24 cellular contexts compared by ENCODE assay signal in genomic region chr14:94058674-94059138, GRCh38. TPM values are rescaled to one million over a fixed set of nuclear protein-coding genes. Genes with fewer than 3 reads are reported as not detected.
A peak's percentile ranks its signal among the peaks of the same experiment; 100 is the strongest.
DNase-seq lines count a peak whose midpoint lies in the region; ATAC-seq, FAIRE-seq and TF ChIP-seq lines count a peak whose summit lies in the region.
"Had no signal": no experiment of that assay in that cellular context is flagged by ENCODE, and none has a peak within 500 bp of the region (broad histone marks: within the 10 kb centered on the region; RNA-seq: fewer than 3 reads in every experiment).

No MANE protein-coding gene starts in this region.

- POLR2A ChIA-PET in activated CD4-positive, alpha-beta memory T cell treated with anti-CD3 and anti-CD28 coated beads for 36 hours (lab: Charles Lee): interaction anchor here (1.0 kb wide), 1 partner anchor 78 kb away, joined by 3 read pairs; no protein-coding TSS in a partner anchor
- POLR2A ChIA-PET in activated CD4-positive, alpha-beta memory T cell treated with anti-CD3 and anti-CD28 coated beads, Interleukin-2, amount 10 ng/mL, durations not matched to agents 7 days and 5 days (lab: Charles Lee): interaction anchor here (1.6 to 3.5 kb wide), 2 partner anchors 22 to 38 kb away, joined by 3 to 54 read pairs; partner anchors contain the start of genes DDX24 and IFI27L1
- POLR2A ChIA-PET in WTC11 (lab: Charles Lee): no interaction called here

- no peaks in the 10 kb centered on the region for H3K27me3 ChIP-seq in prostate gland (replicated peaks; ENCODE audit: insufficient read depth)
- H3K27me3 ChIP-seq: BLaER1, uterus had no signal

- no peak for TF ChIP-seq POLR2A in prostate gland (IDR thresholded peaks at IDR 0.05)
- no peak for TF ChIP-seq POLR2A in H54 (IDR thresholded peaks at IDR 0.05; ENCODE audit: low read depth, low read length)

- no peak for TF ChIP-seq CTCF in WTC11 (IDR thresholded peaks at IDR 0.05)
- TF ChIP-seq CTCF in prostate gland (IDR thresholded peaks at IDR 0.05): no peak
- no peak for TF ChIP-seq CTCF in GM20000 (IDR thresholded peaks at IDR 0.05; ENCODE audit: extremely low read depth, missing control alignments)

- no peak for DNase-seq in activated CD4-positive, alpha-beta memory T cell treated with anti-CD3 and anti-CD28 coated beads for 36 hours
- no peak for DNase-seq in activated CD4-positive, alpha-beta memory T cell treated with anti-CD3 and anti-CD28 coated beads, Interleukin-2, amount 10 ng/mL, durations not matched to agents 7 days and 5 days
- DNase-seq in WTC11 (ENCODE audit: low spot score) (no peak), left lobe of liver (ENCODE audit: low spot score) (peak; percentile 56), prostate gland (ENCODE audit: low spot score) (peak; percentile 37), H54 (ENCODE audit: insufficient read length, low spot score) (no peak), GM20000 (ENCODE audit: low spot score) (no peak)
- DNase-seq: activated CD8-positive, alpha-beta memory T cell treated with anti-CD3 and anti-CD28 coated beads, Interleukin-2, amount 50 U/mL, for 48 hours; activated naive CD4-positive, alpha-beta T cell treated with anti-CD3 and anti-CD28 coated beads for 36 hours; DMS 273 treated with DMSO at 0.1 percent for 48 hours; glutamatergic neuron; left cardiac atrium; NCI-H1417; NCI-H524 treated with DMSO at 0.1 percent for 48 hours; right cardiac atrium; substantia nigra; T-helper 9 cell; uterus had no signal

- CTCF ChIA-PET in activated CD4-positive, alpha-beta memory T cell treated with anti-CD3 and anti-CD28 coated beads for 36 hours (lab: Charles Lee): interaction anchor here (0.5 to 3.7 kb wide), 5 partner anchors 9 to 288 kb away, joined by 4 to 24 read pairs (median 4); no protein-coding TSS in a partner anchor
- CTCF ChIA-PET in activated CD4-positive, alpha-beta memory T cell treated with anti-CD3 and anti-CD28 coated beads, Interleukin-2, amount 10 ng/mL, durations not matched to agents 7 days and 5 days (lab: Charles Lee): interaction anchor here (0.9 to 3.7 kb wide), 3 partner anchors 21 to 78 kb away, joined by 3 to 16 read pairs (median 5); no protein-coding TSS in a partner anchor
- CTCF ChIA-PET in WTC11 (lab: Charles Lee): interaction anchor here (1.0 kb wide), 1 partner anchor 23 kb away, joined by 3 read pairs; no protein-coding TSS in a partner anchor

- H3K4me1 Mint-ChIP-seq in activated CD4-positive, alpha-beta memory T cell treated with anti-CD3 and anti-CD28 coated beads for 36 hours (ENCODE audit: low read depth): peaks cover 71% of the 10 kb centered on the region
- peaks cover 55% of the 10 kb centered on the region for H3K4me1 Mint-ChIP-seq in activated CD4-positive, alpha-beta memory T cell treated with anti-CD3 and anti-CD28 coated beads, Interleukin-2, amount 10 ng/mL, durations not matched to agents 7 days and 5 days
- H3K4me1 Mint-ChIP-seq in WTC11: peaks cover 11% of the 10 kb centered on the region

- no peak for ATAC-seq in WTC11
- ATAC-seq in left lobe of liver: peak; percentile 82
- ATAC-seq in HG02571 (IDR thresholded peaks at IDR 0.05; ENCODE audit: unreplicated experiment): no peak
- ATAC-seq: A549, left cardiac atrium, right cardiac atrium had no signal

- H3K9me3 ChIP-seq in prostate gland: no peaks in the 10 kb centered on the region
- H3K9me3 ChIP-seq: A549, BLaER1, uterus had no signal

- no peak overlapping the region for H3K4me3 ChIP-seq in prostate gland
- H3K4me3 ChIP-seq: A549, BLaER1, SK-N-MC, uterus had no signal

- FAIRE-seq in H54 (lab: Jason Lieb, UNC): no peak
- FAIRE-seq: A549, astrocyte, G401.6 had no signal

- H3K27ac ChIP-seq in prostate gland: no peak overlapping the region
- H3K27ac ChIP-seq: A549, BLaER1, SK-N-MC, uterus had no signal

- peaks cover 68% of the 10 kb centered on the region for H3K36me3 Mint-ChIP-seq in activated CD4-positive, alpha-beta memory T cell treated with anti-CD3 and anti-CD28 coated beads for 36 hours
- peaks cover 91% of the 10 kb centered on the region for H3K36me3 Mint-ChIP-seq in activated CD4-positive, alpha-beta memory T cell treated with anti-CD3 and anti-CD28 coated beads, Interleukin-2, amount 10 ng/mL, durations not matched to agents 7 days and 5 days (ENCODE audit: low read depth)
- H3K36me3 Mint-ChIP-seq in WTC11: peaks cover 85% of the 10 kb centered on the region

- 62% methylated on average over 5 of the region's 5 CpGs for WGBS in prostate gland

- H3K27me3 Mint-ChIP-seq in activated CD4-positive, alpha-beta memory T cell treated with anti-CD3 and anti-CD28 coated beads for 36 hours: no peaks in the 10 kb centered on the region
- H3K27me3 Mint-ChIP-seq in activated CD4-positive, alpha-beta memory T cell treated with anti-CD3 and anti-CD28 coated beads, Interleukin-2, amount 10 ng/mL, durations not matched to agents 7 days and 5 days: no peaks in the 10 kb centered on the region
- H3K27me3 Mint-ChIP-seq in WTC11 (ENCODE audit: low read depth): no peaks in the 10 kb centered on the region

- no peaks in the 10 kb centered on the region for H3K4me1 ChIP-seq in prostate gland (replicated peaks)
- H3K4me1 ChIP-seq: uterus had no signal

- H3K9me3 Mint-ChIP-seq in activated CD4-positive, alpha-beta memory T cell treated with anti-CD3 and anti-CD28 coated beads for 36 hours: no peaks in the 10 kb centered on the region
- H3K9me3 Mint-ChIP-seq in activated CD4-positive, alpha-beta memory T cell treated with anti-CD3 and anti-CD28 coated beads, Interleukin-2, amount 10 ng/mL, durations not matched to agents 7 days and 5 days: no peaks in the 10 kb centered on the region
- H3K9me3 Mint-ChIP-seq in WTC11: no peaks in the 10 kb centered on the region
- H3K9me3 Mint-ChIP-seq: activated naive CD4-positive, alpha-beta T cell treated with anti-CD3 and anti-CD28 coated beads for 36 hours had no signal

- H3K27ac Mint-ChIP-seq in activated CD4-positive, alpha-beta memory T cell treated with anti-CD3 and anti-CD28 coated beads for 36 hours: peak overlapping the region; percentile 39
- no peak overlapping the region for H3K27ac Mint-ChIP-seq in activated CD4-positive, alpha-beta memory T cell treated with anti-CD3 and anti-CD28 coated beads, Interleukin-2, amount 10 ng/mL, durations not matched to agents 7 days and 5 days
- no peak overlapping the region for H3K27ac Mint-ChIP-seq in WTC11
- H3K27ac Mint-ChIP-seq: activated naive CD4-positive, alpha-beta T cell treated with anti-CD3 and anti-CD28 coated beads for 36 hours had no signal

- peaks cover 0 to 21% of the 10 kb centered on the region in 2 donors for H3K36me3 ChIP-seq in prostate gland
- H3K36me3 ChIP-seq: uterus had no signal

- intact Hi-C loops in activated CD4-positive, alpha-beta memory T cell treated with anti-CD3 and anti-CD28 coated beads for 36 hours (cut with micrococcal nuclease): no loop called here
- intact Hi-C loops in prostate gland (cut with DNase I): no loop called here

- no peak overlapping the region for H3K4me3 Mint-ChIP-seq in activated CD4-positive, alpha-beta memory T cell treated with anti-CD3 and anti-CD28 coated beads for 36 hours
- no peak overlapping the region for H3K4me3 Mint-ChIP-seq in activated CD4-positive, alpha-beta memory T cell treated with anti-CD3 and anti-CD28 coated beads, Interleukin-2, amount 10 ng/mL, durations not matched to agents 7 days and 5 days
- no peak overlapping the region for H3K4me3 Mint-ChIP-seq in WTC11
- H3K4me3 Mint-ChIP-seq: activated naive CD4-positive, alpha-beta T cell treated with anti-CD3 and anti-CD28 coated beads for 36 hours had no signal

TF ChIP-seq in WTC11, 78 proteins besides CTCF, POLR2A, EP300 and RAD21:
- TF ChIP-seq NR1H2 (CRISPR knock-in tag; IDR thresholded peaks at IDR 0.05) (no peak), ZNF121 (CRISPR knock-in tag; IDR thresholded peaks at IDR 0.05) (peak; percentile 44; the same call in 1 of the 2 replicates), JAZF1 (CRISPR knock-in tag; IDR thresholded peaks at IDR 0.05) (no peak)

RNA-seq across cellular contexts. Expression of gene DDX24, which starts 22.3 kb away (rescaled TPM):
- total RNA-seq in activated CD4-positive, alpha-beta memory T cell treated with anti-CD3 and anti-CD28 coated beads for 36 hours: 100 to 1,000 TPM; 241 to 252 TPM
- 100 to 1,000 TPM; 210 to 216 TPM for total RNA-seq in activated CD4-positive, alpha-beta memory T cell treated with anti-CD3 and anti-CD28 coated beads, Interleukin-2, amount 10 ng/mL, durations not matched to agents 7 days and 5 days
- total RNA-seq in WTC11 (2021) (137 to 174 TPM (median 140 TPM) in 3 replicates), left lobe of liver (54.2 TPM), prostate gland (100 to 1,000 TPM; 136 to 393 TPM)

RNA-seq across cellular contexts. Expression of gene IFI27L1, which starts 22.4 kb away (rescaled TPM):
- 10 to 100 TPM; 35.3 to 42.7 TPM for total RNA-seq in activated CD4-positive, alpha-beta memory T cell treated with anti-CD3 and anti-CD28 coated beads for 36 hours
- total RNA-seq in activated CD4-positive, alpha-beta memory T cell treated with anti-CD3 and anti-CD28 coated beads, Interleukin-2, amount 10 ng/mL, durations not matched to agents 7 days and 5 days: 10 to 100 TPM; 49.5 to 51.0 TPM
- total RNA-seq in WTC11 (2021) (27.6 to 34.1 TPM (median 32.3 TPM) in 3 replicates), left lobe of liver (5.9 TPM), prostate gland (100 to 1,000 TPM in 1 of 2 donors, 10 to 100 TPM in 1; 11.1 to 138 TPM)

RNA-seq across cellular contexts. Expression of gene OTUB2, which starts 32.6 kb away (rescaled TPM):
- 1 to 10 TPM; 2.0 to 2.9 TPM for total RNA-seq in activated CD4-positive, alpha-beta memory T cell treated with anti-CD3 and anti-CD28 coated beads for 36 hours
- 1 to 10 TPM; 7.3 to 7.9 TPM for total RNA-seq in activated CD4-positive, alpha-beta memory T cell treated with anti-CD3 and anti-CD28 coated beads, Interleukin-2, amount 10 ng/mL, durations not matched to agents 7 days and 5 days
- total RNA-seq in WTC11 (2021) (3.5 to 4.5 TPM (median 3.9 TPM) in 3 replicates), left lobe of liver (1.1 TPM), prostate gland (1 to 10 TPM; 1.5 to 3.0 TPM)

RNA-seq across cellular contexts. Expression of gene IFI27, which starts 51.8 kb away (rescaled TPM):
- 1 to 10 TPM; 2.3 to 3.1 TPM for total RNA-seq in activated CD4-positive, alpha-beta memory T cell treated with anti-CD3 and anti-CD28 coated beads for 36 hours
- total RNA-seq in activated CD4-positive, alpha-beta memory T cell treated with anti-CD3 and anti-CD28 coated beads, Interleukin-2, amount 10 ng/mL, durations not matched to agents 7 days and 5 days: 100 to 1,000 TPM; 184 to 186 TPM
- total RNA-seq in WTC11 (2021): 1.8 to 3.2 TPM (median 2.4 TPM) in 3 replicates
- 20.4 TPM for total RNA-seq in left lobe of liver
- 100 to 1,000 TPM in 1 of 2 donors, 10 to 100 TPM in 1; 88.4 to 529 TPM for total RNA-seq in prostate gland

Comparison
In these comparisons a context has a peak if more than half of its experiments do, and no peak if none do; other contexts are left out.
1. DNase-seq: peak in left lobe of liver (single experiment) and prostate gland (single experiment); none in activated CD4-positive, alpha-beta memory T cell treated with anti-CD3 and anti-CD28 coated beads for 36 hours (single experiment), activated CD4-positive, alpha-beta memory T cell treated with anti-CD3 and anti-CD28 coated beads, Interleukin-2, amount 10 ng/mL, durations not matched to agents 7 days and 5 days (single experiment), WTC11 (single experiment), H54 (single experiment) and GM20000 (single experiment).